In the genomic region with DNA sequence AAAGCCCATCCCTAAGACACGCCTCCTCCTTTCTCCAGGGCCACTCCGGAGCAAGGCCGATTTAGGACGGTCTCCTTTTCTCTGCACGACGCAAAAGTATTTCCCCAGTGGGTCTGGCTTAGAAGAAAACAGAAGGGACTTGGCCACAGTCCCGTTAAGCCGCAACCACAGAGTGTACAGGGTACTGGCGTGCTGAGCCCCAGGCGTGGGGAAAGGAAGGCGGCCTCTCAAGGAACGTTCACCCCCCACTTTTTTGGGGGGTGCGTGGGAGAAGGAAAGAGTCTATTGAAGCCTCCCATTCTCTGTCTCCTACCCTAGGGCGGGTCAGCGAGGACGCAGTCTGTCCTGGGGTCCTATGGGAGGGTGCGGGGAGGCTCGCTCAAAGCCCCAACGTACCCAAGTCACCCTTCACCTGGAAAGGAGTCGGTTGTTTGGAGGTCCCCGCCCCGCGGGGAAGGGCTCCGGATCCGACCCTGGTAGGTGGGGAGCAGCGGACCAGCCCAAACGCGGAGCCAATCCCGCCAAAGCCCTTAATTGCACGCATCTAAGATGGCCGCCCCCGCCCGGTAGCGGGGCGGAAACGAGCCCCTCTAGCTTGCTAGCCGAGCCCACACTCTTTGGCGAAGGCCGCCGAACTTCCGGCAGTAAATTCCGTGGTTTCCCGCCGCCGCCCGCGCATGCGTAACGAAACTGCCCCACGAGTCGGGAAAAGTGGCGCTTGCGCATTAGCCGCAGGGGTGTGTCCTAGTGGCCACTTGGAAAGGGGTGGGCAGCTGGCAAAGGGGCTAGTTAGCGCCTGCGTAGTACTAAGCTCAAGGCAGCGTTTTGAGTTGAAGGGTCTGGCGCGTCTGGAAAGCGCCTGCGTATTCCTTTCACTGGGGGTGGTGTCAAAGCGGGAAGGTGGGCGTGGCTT, we compare ENCODE assay signal across 8 cellular contexts. TPM values are rescaled to one million over a fixed set of nuclear protein-coding genes. Genes with fewer than 3 reads are reported as not detected.
DNase-seq lines count a peak whose midpoint lies in the region; ATAC-seq and TF ChIP-seq lines count a peak whose summit lies in the region.

A gene with protein sequence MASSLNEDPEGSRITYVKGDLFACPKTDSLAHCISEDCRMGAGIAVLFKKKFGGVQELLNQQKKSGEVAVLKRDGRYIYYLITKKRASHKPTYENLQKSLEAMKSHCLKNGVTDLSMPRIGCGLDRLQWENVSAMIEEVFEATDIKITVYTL (minus strand): TSS at position 434 of the 913 bp plus-strand sequence. CDS start 722 bp downstream, outside the sequence.

- H3K4me1 ChIP-seq in left ventricle myocardium inferior = peaks cover 53% of the 10 kb centered on the region
- H3K4me1 ChIP-seq in prostate gland (replicated peaks) = peaks cover 10% of the 10 kb centered on the region
- no peaks in the 10 kb centered on the region for H3K4me1 ChIP-seq in urinary bladder (ENCODE audit: insufficient read depth)

- H3K27ac Mint-ChIP-seq in T-helper 1 cell treated with Interleukin-12 subunit alpha and Interleukin-12 subunit beta and Interleukin-4 antibody, amounts not matched to agents 30 μg/mL and 1 μg/mL, for 36 hours = peak within 1 kb of the TSS; percentile 99

- no peaks in the 10 kb centered on the region for H3K9me3 Mint-ChIP-seq in T-helper 1 cell treated with Interleukin-12 subunit alpha and Interleukin-12 subunit beta and Interleukin-4 antibody, amounts not matched to agents 30 μg/mL and 1 μg/mL, for 36 hours

- peak; percentile 65 for DNase-seq in GM13977 (ENCODE audit: low spot score)
- peak; percentile 99 for DNase-seq in NCI-H1694 (lab: John Stamatoyannopoulos, UW)
- DNase-seq in amniotic stem cell (lab: John Stamatoyannopoulos, UW) = peak; percentile 100
- DNase-seq in left ventricle myocardium inferior = peak; percentile 99
- peak; percentile 99 for DNase-seq in prostate gland (ENCODE audit: low spot score)

- in situ Hi-C loops in GM13977 (cut with MboI; ENCODE audit: low pct_unique_long_range_greater_than_20kb, low sequenced_read_pairs, unreplicated experiment) = no loop called here

- no peaks in the 10 kb centered on the region for H3K27me3 Mint-ChIP-seq in T-helper 1 cell treated with Interleukin-12 subunit alpha and Interleukin-12 subunit beta and Interleukin-4 antibody, amounts not matched to agents 30 μg/mL and 1 μg/mL, for 36 hours (ENCODE audit: low read depth)

- TF ChIP-seq POLR2A in prostate gland (IDR thresholded peaks at IDR 0.05) = peak; percentile 62

- H3K27ac ChIP-seq in left ventricle myocardium inferior (replicated peaks) (peak within 1 kb of the TSS; percentile 99), prostate gland (peak within 1 kb of the TSS; percentile 98 to 100), urinary bladder (ENCODE audit: low read depth) (peak within 1 kb of the TSS; percentile 100)

- intact Hi-C loops in left ventricle myocardium inferior (cut with micrococcal nuclease) = no loop called here
- intact Hi-C loops in prostate gland (cut with DNase I) = no loop called here

- peak; percentile 67 for ATAC-seq in HG02884 (IDR thresholded peaks at IDR 0.05; ENCODE audit: unreplicated experiment)

- H3K4me1 Mint-ChIP-seq in T-helper 1 cell treated with Interleukin-12 subunit alpha and Interleukin-12 subunit beta and Interleukin-4 antibody, amounts not matched to agents 30 μg/mL and 1 μg/mL, for 36 hours (ENCODE audit: low read depth) = peaks cover 52% of the 10 kb centered on the region

- H3K27me3 ChIP-seq in left ventricle myocardium inferior (ENCODE audit: low read depth) (no peaks in the 10 kb centered on the region), prostate gland (replicated peaks; ENCODE audit: insufficient read depth) (no peaks in the 10 kb centered on the region)

- under 1% methylated on average over 63 of the region's 63 CpGs for WGBS in prostate gland
- WGBS in urinary bladder = under 1% methylated on average over 63 of the region's 63 CpGs

- TF ChIP-seq CTCF in GM13977 (IDR thresholded peaks at IDR 0.05; ENCODE audit: extremely low read depth, insufficient read depth, missing control alignments) (no peak), left ventricle myocardium inferior (IDR thresholded peaks at IDR 0.05; ENCODE audit: borderline replicate concordance) (no peak), prostate gland (IDR thresholded peaks at IDR 0.05) (peak in 2 of 4 experiments; percentile 43 to 52)

- peaks cover 24% of the 10 kb centered on the region for H3K36me3 ChIP-seq in left ventricle myocardium inferior
- H3K36me3 ChIP-seq in prostate gland = no peaks in the 10 kb centered on the region
- H3K36me3 ChIP-seq in urinary bladder (ENCODE audit: insufficient read depth) = peaks cover 3% of the 10 kb centered on the region

- H3K4me3 Mint-ChIP-seq in T-helper 1 cell treated with Interleukin-12 subunit alpha and Interleukin-12 subunit beta and Interleukin-4 antibody, amounts not matched to agents 30 μg/mL and 1 μg/mL, for 36 hours = peak within 1 kb of the TSS; percentile 94

- H3K9me3 ChIP-seq in left ventricle myocardium inferior (replicated peaks) (no peaks in the 10 kb centered on the region), prostate gland (no peaks in the 10 kb centered on the region)

- peaks cover 39% of the 10 kb centered on the region for H3K36me3 Mint-ChIP-seq in T-helper 1 cell treated with Interleukin-12 subunit alpha and Interleukin-12 subunit beta and Interleukin-4 antibody, amounts not matched to agents 30 μg/mL and 1 μg/mL, for 36 hours (ENCODE audit: low read depth)

- H3K4me3 ChIP-seq in left ventricle myocardium inferior (peak within 1 kb of the TSS; percentile 94), prostate gland (peak within 1 kb of the TSS; percentile 64 to 91), urinary bladder (ENCODE audit: low read depth, low read length) (peak within 1 kb of the TSS; percentile 87)

RNA-seq across cellular contexts. Expression of the gene that starts here (rescaled TPM):
- total RNA-seq in left ventricle myocardium inferior (19.9 TPM), prostate gland (10 to 100 TPM; 22.9 to 27.2 TPM), urinary bladder (16.9 TPM)
- polyA plus RNA-seq in urinary bladder = 26.3 TPM

Comparison
In these comparisons a context has a peak if more than half of its experiments do, and no peak if none do; other contexts are left out.
1. Peak in every context shown above with its lines: DNase-seq, ATAC-seq, H3K4me3 ChIP-seq and H3K27ac ChIP-seq.